ENCODE assay signal across 8 cellular contexts in genomic region chr5:79990598-79991507, GRCh38. TPM values are rescaled to one million over a fixed set of nuclear protein-coding genes. Genes with fewer than 3 reads are reported as not detected.
DNase-seq lines count a peak whose midpoint lies in the region; ATAC-seq and TF ChIP-seq lines count a peak whose summit lies in the region.

Gene MTX3, minus strand, starts transcription at chr5:79991262. Its CDS starts 24 bp downstream, at chr5:79991238.

- peak; percentile 92 for DNase-seq in AG20443 (ENCODE audit: low spot score)
- DNase-seq in GM19238 (ENCODE audit: insufficient read length, low spot score), result peak; percentile 66
- peak; percentile 65 for DNase-seq in NCI-H748 treated with DMSO at 0.1 percent for 48 hours (lab: John Stamatoyannopoulos, UW)
- DNase-seq in activated CD4-positive, alpha-beta T cell treated with anti-CD3 and anti-CD28 coated beads, Interleukin-2, amount 50 U/mL, for 48 hours, result peak; percentile 91 to 94
- DNase-seq in dermis microvascular lymphatic vessel endothelial cell (ENCODE audit: low read depth in 2 of 2), result peak; percentile 34 to 69
- peak; percentile 90 for DNase-seq in stimulated activated CD4-positive, alpha-beta T cell treated with anti-CD3 and anti-CD28 coated beads, Interleukin-4, amount 100 ng/mL, for 1 hour

- no peaks in the 10 kb centered on the region for H3K9me3 ChIP-seq in liver (ENCODE audit: control insufficient read depth in 4 of 4, low read length in 3 of 4)

- peak within 1 kb of the TSS; percentile 17 to 58 for H3K27ac ChIP-seq in liver (ENCODE audit: low read depth in 1 of 2, low read length in 2 of 2)

- TF ChIP-seq RAD21 in liver (IDR thresholded peaks at IDR 0.05), result peak in 1 of 2 donors; percentile 7

- H3K36me3 ChIP-seq in liver (ENCODE audit: control insufficient read depth in 4 of 4, insufficient read depth in 3 of 4, low read depth in 1 of 4, low read length in 3 of 4), result peaks cover 0 to 14% (median 4%) of the 10 kb centered on the region in 4 donors

- H3K9ac ChIP-seq in liver (ENCODE audit: low read depth in 1 of 2, low read length in 2 of 2), result peak within 1 kb of the TSS; percentile 36 to 51

- peak within 1 kb of the TSS; percentile 71 to 98 (median 81) for H3K4me3 ChIP-seq in liver (ENCODE audit: low read depth in 1 of 3, low read length in 3 of 3)

- ATAC-seq in HG03442 (IDR thresholded peaks at IDR 0.05; ENCODE audit: unreplicated experiment), result peak; percentile 83

- TF ChIP-seq CTCF in liver (IDR thresholded peaks at IDR 0.05; ENCODE audit: low read depth, low read length, missing input control), result no peak

- peaks cover 0 to 13% (median 7%) of the 10 kb centered on the region in 4 donors for H3K4me1 ChIP-seq in liver (ENCODE audit: control insufficient read depth in 4 of 4, insufficient read depth in 4 of 4, low read length in 3 of 4)

- peaks cover 0 to 3% (median 0%) of the 10 kb centered on the region in 4 donors for H3K27me3 ChIP-seq in liver (ENCODE audit: control insufficient read depth in 4 of 4, insufficient read depth in 4 of 4, low read length in 3 of 4)

- 2% methylated on average over 50 of the region's 50 CpGs for whole genome bisulfite sequencing in liver

TF ChIP-seq in liver, 16 proteins besides CTCF, POLR2A, EP300 and RAD21:
- TF ChIP-seq HNF4A (conservative IDR thresholded peaks at IDR 0.05) (peak in 1 of 2 donors; percentile 13), FOXA1 (IDR thresholded peaks at IDR 0.05) (no peak), REST (IDR thresholded peaks at IDR 0.05) (no peak), NR2F2 (IDR thresholded peaks at IDR 0.05) (no peak), YY1 (IDR thresholded peaks at IDR 0.05) (peak; percentile 99), MAX (IDR thresholded peaks at IDR 0.05) (peak; percentile 61), ATF3 (IDR thresholded peaks at IDR 0.05) (no peak), RXRA (IDR thresholded peaks at IDR 0.05) (peak in 1 of 2 donors; percentile 39), EGR1 (IDR thresholded peaks at IDR 0.05; ENCODE audit: low read depth in 2 of 2) (peak; percentile 79), JUND (IDR thresholded peaks at IDR 0.05) (no peak), ZBTB33 (IDR thresholded peaks at IDR 0.05) (no peak), HNF4G (IDR thresholded peaks at IDR 0.05) (no peak), FOXA2 (IDR thresholded peaks at IDR 0.05) (no peak), SP1 (IDR thresholded peaks at IDR 0.05) (no peak), TAF1 (conservative IDR thresholded peaks at IDR 0.05) (no peak), GABPA (IDR thresholded peaks at IDR 0.05 in 1 of 2, conservative IDR thresholded peaks at IDR 0.05 in 1 of 2) (peak; percentile 92 to 96)

RNA-seq across cellular contexts. Expression of gene MTX3, which starts in this region (rescaled TPM):
- total RNA-seq in dermis microvascular lymphatic vessel endothelial cell (5.9 and 6.2 TPM in 2 replicates), liver (1 to 10 TPM; 6.3 to 7.6 TPM)
- polyA plus RNA-seq in liver, result 1 to 10 TPM; 2.3 to 2.6 TPM

Comparison
In these comparisons a context has a peak if more than half of its experiments do, and no peak if none do; other contexts are left out.
1. Peak in every context shown above with its lines: DNase-seq, ATAC-seq, H3K4me3 ChIP-seq and H3K27ac ChIP-seq.